ENCODE assay signal across 9 cellular contexts in genomic region chr6:54718541-54719023, GRCh38.
A peak's percentile ranks its signal among the peaks of the same experiment; 100 is the strongest.
DNase-seq lines count a peak whose midpoint lies in the region; TF ChIP-seq lines count a peak whose summit lies in the region.
"Had no signal": no experiment of that assay in that cellular context is flagged by ENCODE, and none has a peak within 500 bp of the region (broad histone marks: within the 10 kb centered on the region; RNA-seq: fewer than 3 reads in every experiment).

No MANE protein-coding gene starts in this region.

- H3K4me3 Mint-ChIP-seq in activated CD4-positive, alpha-beta T cell treated with anti-CD3 and anti-CD28 coated beads, Interleukin-2, amount 10 ng/mL, durations not matched to agents 7 days and 5 days, result no peak overlapping the region
- H3K4me3 Mint-ChIP-seq: activated CD4-positive, alpha-beta memory T cell treated with anti-CD3 and anti-CD28 coated beads for 36 hours had no signal

- CTCF ChIA-PET in activated CD4-positive, alpha-beta T cell treated with anti-CD3 and anti-CD28 coated beads, Interleukin-2, amount 10 ng/mL, durations not matched to agents 7 days and 5 days (lab: Charles Lee), result no interaction called here

- peak overlapping the region; percentile 55 for H3K27ac ChIP-seq in suprapubic skin

- no peaks in the 10 kb centered on the region for H3K36me3 ChIP-seq in suprapubic skin

- no peaks in the 10 kb centered on the region for H3K27me3 Mint-ChIP-seq in activated CD4-positive, alpha-beta T cell treated with anti-CD3 and anti-CD28 coated beads, Interleukin-2, amount 10 ng/mL, durations not matched to agents 7 days and 5 days
- H3K27me3 Mint-ChIP-seq: activated CD4-positive, alpha-beta memory T cell treated with anti-CD3 and anti-CD28 coated beads for 36 hours had no signal

- POLR2A ChIA-PET in activated CD4-positive, alpha-beta T cell treated with anti-CD3 and anti-CD28 coated beads, Interleukin-2, amount 10 ng/mL, durations not matched to agents 7 days and 5 days (lab: Charles Lee), result no interaction called here

- H3K4me1 ChIP-seq in suprapubic skin, result peaks cover 6% of the 10 kb centered on the region

- TF ChIP-seq POLR2A in suprapubic skin (IDR thresholded peaks at IDR 0.05), result no peak

- H3K27ac Mint-ChIP-seq in activated CD4-positive, alpha-beta T cell treated with anti-CD3 and anti-CD28 coated beads, Interleukin-2, amount 10 ng/mL, durations not matched to agents 7 days and 5 days, result peak overlapping the region; percentile 15
- H3K27ac Mint-ChIP-seq: activated CD4-positive, alpha-beta memory T cell treated with anti-CD3 and anti-CD28 coated beads for 36 hours had no signal

- no peaks in the 10 kb centered on the region for H3K9me3 Mint-ChIP-seq in activated CD4-positive, alpha-beta T cell treated with anti-CD3 and anti-CD28 coated beads, Interleukin-2, amount 10 ng/mL, durations not matched to agents 7 days and 5 days
- H3K9me3 Mint-ChIP-seq: activated CD4-positive, alpha-beta memory T cell treated with anti-CD3 and anti-CD28 coated beads for 36 hours had no signal

- WGBS in suprapubic skin, result 61% methylated on average over 6 of the region's 6 CpGs

- H3K9me3 ChIP-seq in suprapubic skin, result no peaks in the 10 kb centered on the region

- DNase-seq in activated CD4-positive, alpha-beta T cell treated with anti-CD3 and anti-CD28 coated beads, Interleukin-2, amount 10 ng/mL, durations not matched to agents 7 days and 5 days, result no peak
- DNase-seq in activated CD4-positive, alpha-beta T cell treated with anti-CD3 and anti-CD28 coated beads for 48 hours, result no peak
- DNase-seq in NCI-H526 (lab: John Stamatoyannopoulos, UW) (peak; percentile 93 to 99), foreskin melanocyte (peak; percentile 49), suprapubic skin (ENCODE audit: low spot score in 2 of 2) (no peak), COLO668 (lab: John Stamatoyannopoulos, UW; ENCODE audit: unreplicated experiment) (no peak), SIG-M5 treated with dmso at 0.1 percent for 504 hours (lab: John Stamatoyannopoulos, UW; ENCODE audit: unreplicated experiment) (no peak), GM13977 (ENCODE audit: low spot score) (no peak)

- no peak overlapping the region for H3K4me3 ChIP-seq in suprapubic skin

- H3K4me1 Mint-ChIP-seq in activated CD4-positive, alpha-beta T cell treated with anti-CD3 and anti-CD28 coated beads, Interleukin-2, amount 10 ng/mL, durations not matched to agents 7 days and 5 days, result no peaks in the 10 kb centered on the region

- H3K36me3 Mint-ChIP-seq in activated CD4-positive, alpha-beta T cell treated with anti-CD3 and anti-CD28 coated beads, Interleukin-2, amount 10 ng/mL, durations not matched to agents 7 days and 5 days (ENCODE audit: low read depth), result no peaks in the 10 kb centered on the region
- H3K36me3 Mint-ChIP-seq: activated CD4-positive, alpha-beta memory T cell treated with anti-CD3 and anti-CD28 coated beads for 36 hours had no signal

- TF ChIP-seq CTCF in suprapubic skin (IDR thresholded peaks at IDR 0.05) (no peak), GM13977 (IDR thresholded peaks at IDR 0.05; ENCODE audit: extremely low read depth, insufficient read depth, missing control alignments) (no peak)

- in situ Hi-C loops in GM13977 (cut with MboI; ENCODE audit: low pct_unique_long_range_greater_than_20kb, low sequenced_read_pairs, unreplicated experiment), result no loop called here

- H3K27me3 ChIP-seq in suprapubic skin, result no peaks in the 10 kb centered on the region

- TF ChIP-seq EP300 in suprapubic skin (IDR thresholded peaks at IDR 0.05), result no peak

Comparison
In these comparisons a context has a peak if more than half of its experiments do, and no peak if none do; other contexts are left out.
1. DNase-seq: peak in NCI-H526 (2 of 2) and foreskin melanocyte (single experiment); none in activated CD4-positive, alpha-beta T cell treated with anti-CD3 and anti-CD28 coated beads, Interleukin-2, amount 10 ng/mL, durations not matched to agents 7 days and 5 days (single experiment), activated CD4-positive, alpha-beta T cell treated with anti-CD3 and anti-CD28 coated beads for 48 hours (single experiment), suprapubic skin (0 of 2), COLO668 (single experiment), SIG-M5 treated with dmso at 0.1 percent for 504 hours (single experiment) and GM13977 (single experiment).